8 cellular contexts compared by ENCODE assay signal in genomic region chr2:239257511-239257937, GRCh38.
DNase-seq lines count a peak whose midpoint lies in the region; ATAC-seq and TF ChIP-seq lines count a peak whose summit lies in the region.

No MANE protein-coding gene starts in this region.

- no peak for TF ChIP-seq RAD21 in HCT116 (IDR thresholded peaks at IDR 0.05; ENCODE audit: low read depth)

- BruUV-seq in HCT116 (replicated peaks; lab: Mats Ljungman, UMichigan) = no TSS peak

- no peaks in the 10 kb centered on the region for H3K9me3 ChIP-seq in HCT116 (ENCODE audit: control insufficient read depth in 1 of 2, insufficient read depth in 1 of 2, low read depth in 1 of 2, low read length in 2 of 2)

- peak; percentile 64 for ATAC-seq in HCT116
- no peak for ATAC-seq in HG02610 (IDR thresholded peaks at IDR 0.05; ENCODE audit: unreplicated experiment)
- ATAC-seq in HG02840 (IDR thresholded peaks at IDR 0.05; ENCODE audit: low FRiP score, unreplicated experiment) = no peak

- H3K4me1 Mint-ChIP-seq in T-helper 2 cell treated with Interferon-gamma antibody and Interleukin-4, amounts not matched to agents 5 μg/mL and 100 μg/mL, for 36 hours (ENCODE audit: low read depth) = peaks cover 76% of the 10 kb centered on the region
- peaks cover 53% of the 10 kb centered on the region for H3K4me1 Mint-ChIP-seq in glutamatergic neuron (ENCODE audit: low read depth, unreplicated experiment)

- peaks cover 63% of the 10 kb centered on the region for H3K79me2 ChIP-seq in HCT116 (ENCODE audit: insufficient read depth, low read length)

- peak overlapping the region; percentile 86 for H3K4me3 Mint-ChIP-seq in T-helper 2 cell treated with Interferon-gamma antibody and Interleukin-4, amounts not matched to agents 5 μg/mL and 100 μg/mL, for 36 hours
- H3K4me3 Mint-ChIP-seq in glutamatergic neuron (ENCODE audit: unreplicated experiment) = peak overlapping the region; percentile 70

- H3K27ac Mint-ChIP-seq in T-helper 2 cell treated with Interferon-gamma antibody and Interleukin-4, amounts not matched to agents 5 μg/mL and 100 μg/mL, for 36 hours = peak overlapping the region; percentile 95
- H3K27ac Mint-ChIP-seq in glutamatergic neuron (ENCODE audit: unreplicated experiment) = peak overlapping the region; percentile 90

- H3K27me3 ChIP-seq in HCT116 (ENCODE audit: insufficient read depth, low read length) = no peaks in the 10 kb centered on the region

- POLR2A ChIA-PET in HCT116 (lab: Charles Lee) = interaction anchor here (1.6 kb wide), 1 partner anchor 10 kb away, joined by 4 read pairs; no protein-coding TSS in a partner anchor

- RAD21 ChIA-PET in HCT116 (lab: Charles Lee; ENCODE audit: low non-redundant PET in 1 of 2, low total read pairs in 2 of 2, uncharacterized antibody in 2 of 2, unreplicated experiment in 2 of 2) = no interaction called here

- TF ChIP-seq CTCF in AG10803 (conservative IDR thresholded peaks at IDR 0.05; ENCODE audit: low read length) (no peak), HCT116 (IDR thresholded peaks at IDR 0.05 in 2 of 3, conservative IDR thresholded peaks at IDR 0.05 in 1 of 3; ENCODE audit: borderline replicate concordance in 1 of 3, insufficient read depth in 1 of 3, low read depth in 2 of 3, low read length in 2 of 3) (no peak), glutamatergic neuron (IDR thresholded peaks at IDR 0.05; ENCODE audit: partially characterized antibody, unreplicated experiment) (no peak)

- H3K4me3 ChIP-seq in AG10803 (ENCODE audit: low read length) = no peak overlapping the region
- peak overlapping the region in 1 of 2 experiments; percentile 43; a peak in 2 of 4 replicates for H3K4me3 ChIP-seq in HCT116 (replicated peaks in 1 of 2; ENCODE audit: low read depth in 1 of 2, low read length in 2 of 2)

- no peaks in the 10 kb centered on the region for H4K20me1 ChIP-seq in HCT116 (ENCODE audit: insufficient read depth)

- H3K27me3 Mint-ChIP-seq in T-helper 2 cell treated with Interferon-gamma antibody and Interleukin-4, amounts not matched to agents 5 μg/mL and 100 μg/mL, for 36 hours (ENCODE audit: low read depth) = no peaks in the 10 kb centered on the region
- H3K27me3 Mint-ChIP-seq in glutamatergic neuron (ENCODE audit: unreplicated experiment) = peaks cover 5% of the 10 kb centered on the region

- no peak for TF ChIP-seq POLR2A in HCT116 (IDR thresholded peaks at IDR 0.05; ENCODE audit: borderline replicate concordance, extremely low read depth, insufficient read depth, insufficient read length)

- intact Hi-C loops in HCT116 (cut with micrococcal nuclease) = no loop called here

- CTCF ChIA-PET in HCT116 (lab: Charles Lee) = no interaction called here

- H3K9me3 Mint-ChIP-seq in T-helper 2 cell treated with Interferon-gamma antibody and Interleukin-4, amounts not matched to agents 5 μg/mL and 100 μg/mL, for 36 hours = peaks cover 9% of the 10 kb centered on the region
- H3K9me3 Mint-ChIP-seq in glutamatergic neuron (ENCODE audit: unreplicated experiment) = peaks cover 7% of the 10 kb centered on the region

- H3K9ac ChIP-seq in HCT116 (ENCODE audit: low read length) = peak overlapping the region; percentile 50

- DNase-seq in AG10803 (ENCODE audit: low read depth) (peak; percentile 88), HCT116 (ENCODE audit: low read depth, low spot score) (peak; percentile 53), glutamatergic neuron (no peak), cerebellum (ENCODE audit: low spot score) (no peak), medulla oblongata (ENCODE audit: extremely low spot score) (no peak)
- DNase-seq in T-helper 2 cell treated with Interferon-gamma antibody and Interleukin-4, amounts not matched to agents 5 μg/mL and 100 μg/mL, for 36 hours (ENCODE audit: low spot score) = no peak

- peak overlapping the region; percentile 69 for H3K4me2 ChIP-seq in HCT116 (ENCODE audit: low read length)

- peak overlapping the region; percentile 63 for H3K27ac ChIP-seq in HCT116 (ENCODE audit: low read depth, low read length)

- no peaks in the 10 kb centered on the region for H3K9me2 ChIP-seq in HCT116 (ENCODE audit: insufficient read depth)

- H2AFZ ChIP-seq in HCT116 (ENCODE audit: low read depth, low read length, poor library complexity, severe bottlenecking) = no peak overlapping the region

- H3K4me1 ChIP-seq in HCT116 (ENCODE audit: control insufficient read depth in 1 of 2, insufficient read depth in 2 of 2, low read length in 2 of 2) = peaks cover 41 to 81% of the 10 kb centered on the region in 2 experiments

- H3K36me3 Mint-ChIP-seq in T-helper 2 cell treated with Interferon-gamma antibody and Interleukin-4, amounts not matched to agents 5 μg/mL and 100 μg/mL, for 36 hours (ENCODE audit: low read depth) = peaks cover 58% of the 10 kb centered on the region
- H3K36me3 Mint-ChIP-seq in glutamatergic neuron (ENCODE audit: unreplicated experiment) = no peaks in the 10 kb centered on the region

- no peaks in the 10 kb centered on the region for H3K36me3 ChIP-seq in HCT116 (ENCODE audit: control insufficient read depth in 1 of 2, insufficient read depth in 2 of 2, low read length in 2 of 2)

TF ChIP-seq in HCT116, 20 proteins besides CTCF, POLR2A, EP300 and RAD21:
- TF ChIP-seq TCF7L2 (IDR thresholded peaks at IDR 0.05; ENCODE audit: borderline replicate concordance, extremely low read depth, insufficient read depth, insufficient read length) = no peak
- TF ChIP-seq POLR2AphosphoS5 (IDR thresholded peaks at IDR 0.05; ENCODE audit: low read depth, low read length) = peak; percentile 56; the same call in 1 of the 2 replicates
- TF ChIP-seq ZBTB33 (IDR thresholded peaks at IDR 0.05; ENCODE audit: extremely low read depth, insufficient replicate concordance, low read length) = peak; percentile 22
- TF ChIP-seq EZH2 (IDR thresholded peaks at IDR 0.05) = no peak
TF ChIP-seq in HCT116: peak in this region for 2.

Comparison
In these comparisons a context has a peak if more than half of its experiments do, and no peak if none do; other contexts are left out.
1. DNase-seq: peak in AG10803 (single experiment) and HCT116 (single experiment); none in T-helper 2 cell treated with Interferon-gamma antibody and Interleukin-4, amounts not matched to agents 5 μg/mL and 100 μg/mL, for 36 hours (single experiment), glutamatergic neuron (single experiment), cerebellum (single experiment) and medulla oblongata (single experiment).